19 cellular contexts compared by ENCODE assay signal in the genomic region with DNA sequence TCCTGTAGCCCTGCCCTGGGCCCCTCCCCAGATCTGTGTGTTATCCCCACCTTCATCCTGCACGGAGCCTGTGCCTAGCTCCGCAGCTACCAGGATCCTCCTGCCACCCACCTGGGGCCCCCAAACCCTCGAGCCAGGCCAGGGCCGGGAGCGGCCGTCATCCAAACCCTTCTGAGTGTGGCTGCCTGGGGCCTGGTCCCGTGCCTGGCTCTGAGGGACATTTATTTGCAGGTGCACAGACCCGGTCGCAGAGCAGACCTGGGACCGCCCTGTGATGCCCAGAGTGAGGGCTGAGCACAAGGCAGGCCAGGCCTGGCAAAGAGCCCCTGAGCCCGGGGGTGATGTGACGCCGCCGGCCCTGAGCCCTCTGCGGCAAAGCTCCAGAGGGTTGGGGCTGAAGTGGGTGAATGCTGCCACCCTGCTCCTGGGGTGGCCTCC. TPM values are rescaled to one million over a fixed set of nuclear protein-coding genes. Genes with fewer than 3 reads are reported as not detected.
DNase-seq lines count a peak whose midpoint lies in the region; ATAC-seq, FAIRE-seq and TF ChIP-seq lines count a peak whose summit lies in the region.
"Had no signal": no experiment of that assay in that cellular context is flagged by ENCODE, and none has a peak within 500 bp of the region (broad histone marks: within the 10 kb centered on the region; RNA-seq: fewer than 3 reads in every experiment).

No MANE protein-coding gene starts in this region.

- DNase-seq in cardiac septum (ENCODE audit: low spot score) (peak; percentile 72), left cardiac atrium (no peak), uterus (peak; percentile 25 to 29), NOMO-1 treated with DMSO at 0.1 percent for 48 hours (lab: John Stamatoyannopoulos, UW; ENCODE audit: unreplicated experiment) (no peak), urothelium cell line (ENCODE audit: low spot score) (no peak), NCI-H2107 treated with DMSO at 0.1 percent for 48 hours (lab: John Stamatoyannopoulos, UW; ENCODE audit: unreplicated experiment) (no peak)
- DNase-seq: NCI-H1048, NCI-H146, NCI-H2107, NCI-H345, NCI-H69, PC-3 had no signal

- H3K4me3 ChIP-seq in gastroesophageal sphincter, result no peak overlapping the region
- no peak overlapping the region for H3K4me3 ChIP-seq in rectal smooth muscle tissue (ENCODE audit: low read length)
- no peak overlapping the region for H3K4me3 ChIP-seq in uterus
- H3K4me3 ChIP-seq: K562 had no signal

- no peaks in the 10 kb centered on the region for H3K36me3 ChIP-seq in gastroesophageal sphincter
- no peaks in the 10 kb centered on the region for H3K36me3 ChIP-seq in rectal smooth muscle tissue (ENCODE audit: control insufficient read depth, insufficient read depth, low read length)
- no peaks in the 10 kb centered on the region for H3K36me3 ChIP-seq in uterus

- H3K9me3 ChIP-seq in gastroesophageal sphincter (no peaks in the 10 kb centered on the region), uterus (no peaks in the 10 kb centered on the region)

- intact Hi-C loops in cardiac septum (cut with DNase I) (no loop called here), left cardiac atrium (cut with DNase I) (loop anchor here in 1 of 2 donors (10.0 kb wide), 1 partner anchor 45 kb away; no protein-coding TSS in a partner anchor), uterus (cut with DNase I; ENCODE audit: low total_unique reads) (no loop called here)

- H3K27ac ChIP-seq in gastroesophageal sphincter (peak overlapping the region in 3 of 4 donors; percentile 66 to 81 (median 80)), rectal smooth muscle tissue (ENCODE audit: low read depth, low read length) (peak overlapping the region; percentile 8), uterus (peak overlapping the region; percentile 80)
- H3K27ac ChIP-seq: HL-60 had no signal

- no CpG with 5 or more reads among the region's 15 CpGs for WGBS in gastroesophageal sphincter (ENCODE audit: low coverage in 1 of 2), 2 donors

- H3K4me1 ChIP-seq in gastroesophageal sphincter (peaks cover 0 to 45% (median 21%) of the 10 kb centered on the region in 3 donors), rectal smooth muscle tissue (ENCODE audit: control insufficient read depth, insufficient read depth, low read length) (peaks cover 7% of the 10 kb centered on the region), uterus (peaks cover 0 to 12% of the 10 kb centered on the region in 2 donors)
- H3K4me1 ChIP-seq: Caco-2 had no signal

- TF ChIP-seq CTCF in gastroesophageal sphincter (IDR thresholded peaks at IDR 0.05) (no peak), uterus (IDR thresholded peaks at IDR 0.05) (no peak)

- no peaks in the 10 kb centered on the region for H3K27me3 ChIP-seq in gastroesophageal sphincter
- no peaks in the 10 kb centered on the region for H3K27me3 ChIP-seq in rectal smooth muscle tissue (ENCODE audit: control insufficient read depth, insufficient read depth, low read length)
- no peaks in the 10 kb centered on the region for H3K27me3 ChIP-seq in uterus

- H3K9ac ChIP-seq in rectal smooth muscle tissue (ENCODE audit: low read length), result no peak overlapping the region

- FAIRE-seq in urothelium cell line (lab: Jason Lieb, UNC), result no peak
- FAIRE-seq: GM12892, GM19239, K562 had no signal

- TF ChIP-seq EP300 in gastroesophageal sphincter (IDR thresholded peaks at IDR 0.05), result no peak

- no peak for ATAC-seq in left cardiac atrium
- ATAC-seq in gastroesophageal sphincter, result no peak
- ATAC-seq: K562, PC-3 had no signal

- TF ChIP-seq POLR2A in gastroesophageal sphincter (IDR thresholded peaks at IDR 0.05) (no peak), uterus (IDR thresholded peaks at IDR 0.05) (no peak)

RNA-seq across cellular contexts. Expression of a gene that starts 27.4 kb away (rescaled TPM):
- total RNA-seq in cardiac septum (121 TPM), left cardiac atrium (10 to 100 TPM; 74.4 to 95.3 TPM), gastroesophageal sphincter (100 to 1,000 TPM; 111 to 288 (median 215) TPM), uterus (100 to 1,000 TPM in 1 of 4 donors, 10 to 100 TPM in 3; 22.5 to 160 (median 93.2) TPM)

Comparison
In these comparisons a context has a peak if more than half of its experiments do, and no peak if none do; other contexts are left out.
1. DNase-seq: peak in cardiac septum (single experiment) and uterus (2 of 2); none in left cardiac atrium (single experiment), NOMO-1 treated with DMSO at 0.1 percent for 48 hours (single experiment), urothelium cell line (single experiment) and NCI-H2107 treated with DMSO at 0.1 percent for 48 hours (single experiment).
2. H3K27ac ChIP-seq: peak in every context shown above with its lines; median percentile 80 in gastroesophageal sphincter; 80 in uterus; 8 in rectal smooth muscle tissue.